Comparison of ENCODE assay signal across 31 cellular contexts in the genomic region with DNA sequence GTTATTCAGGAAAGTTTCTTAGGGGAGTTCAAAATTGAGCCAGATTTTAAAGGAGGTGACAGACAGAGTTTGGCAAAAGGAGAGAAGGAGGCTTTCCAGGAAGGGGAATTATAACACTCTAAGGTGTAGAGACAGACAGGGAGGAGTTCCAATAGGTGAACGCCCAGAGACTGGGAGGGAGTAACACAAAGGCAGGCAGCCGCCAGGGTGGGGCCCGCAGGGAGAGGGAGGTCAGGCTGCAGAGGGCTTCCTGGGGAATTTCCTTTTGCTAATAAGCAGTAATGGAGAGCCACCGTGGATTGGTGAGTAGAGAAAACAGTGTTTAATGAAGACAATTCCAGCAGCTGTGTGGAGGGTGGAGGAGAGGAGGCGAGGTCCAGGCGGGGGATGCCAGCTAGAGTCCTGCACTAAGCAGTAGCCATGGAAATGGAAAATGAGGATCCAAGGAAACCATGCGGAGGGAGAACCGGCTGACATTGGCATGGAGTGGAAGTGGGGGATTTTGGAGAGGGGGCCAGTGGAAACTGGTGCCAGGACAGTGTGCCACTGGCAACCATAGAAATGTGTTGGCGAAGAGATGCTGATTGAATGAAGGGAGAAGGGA. TPM values are rescaled to one million over a fixed set of nuclear protein-coding genes. Genes with fewer than 3 reads are reported as not detected.
DNase-seq lines count a peak whose midpoint lies in the region; ATAC-seq and TF ChIP-seq lines count a peak whose summit lies in the region.
"Had no signal": no experiment of that assay in that cellular context is flagged by ENCODE, and none has a peak within 500 bp of the region (broad histone marks: within the 10 kb centered on the region; RNA-seq: fewer than 3 reads in every experiment).

No MANE protein-coding gene starts in this region.

- DNase-seq in Ammon's horn (ENCODE audit: low spot score) (peak; percentile 75), H9 (peak; percentile 70), esophagus muscularis mucosa (ENCODE audit: extremely low spot score) (peak; percentile 78), mesendoderm (peak; percentile 35), T1000 (lab: John Stamatoyannopoulos, UW) (no peak), kidney glomerular epithelial cell (lab: John Stamatoyannopoulos, UW) (no peak)
- no peak for DNase-seq in stimulated activated naive B cell treated with anti-CD40 and anti-IgM and Interleukin-4, amounts not matched to agents 10 μg/mL and 1 μg/mL and 100 μg/mL, for 72 hours
- DNase-seq: activated CD4-positive, alpha-beta memory T cell treated with anti-CD3 and anti-CD28 coated beads for 36 hours; activated effector memory CD4-positive, alpha-beta T cell treated with Interleukin-2 at 50 U/mL for 16 hours; activated naive CD8-positive, alpha-beta T cell treated with anti-CD3 and anti-CD28 coated beads, Interleukin-2, amount 50 U/mL, for 24 hours; cerebellar nuclear complex; erythroblast; foreskin keratinocyte; HFFc6; mammary epithelial cell; NCI-H1105; NCI-H2029 treated with DMSO at 0.1 percent for 48 hours; NCI-H446; PC-9; SHP77 treated with DMSO at 0.1 percent for 48 hours; stimulated activated CD4-positive, alpha-beta T cell treated with anti-CD3 and anti-CD28 coated beads, Interleukin-4, amount 100 ng/mL, for 1 hour; stimulated activated naive CD4-positive, alpha-beta T cell had no signal

- no peak overlapping the region for H2BK12ac ChIP-seq in H9 (ENCODE audit: insufficient read length, low read depth, low read length)

- H3K4me1 Mint-ChIP-seq in H9, result peaks cover 32 to 34% of the 10 kb centered on the region in 2 experiments
- H3K4me1 Mint-ChIP-seq in stimulated activated naive B cell treated with anti-CD40 and anti-IgM and Interleukin-4, amounts not matched to agents 10 μg/mL and 1 μg/mL and 100 μg/mL, for 72 hours, result no peaks in the 10 kb centered on the region
- H3K4me1 Mint-ChIP-seq: activated naive CD8-positive, alpha-beta T cell treated with anti-CD3 and anti-CD28 coated beads, Interleukin-2, amount 50 U/mL, for 24 hours had no signal

- intact Hi-C loops in esophagus muscularis mucosa (cut with DNase I), result no loop called here

- no peak overlapping the region for H2BK15ac ChIP-seq in H9 (ENCODE audit: low read depth, low read length)
- no peak overlapping the region for H2BK15ac ChIP-seq in mesendoderm (replicated peaks; ENCODE audit: low read depth)

- no peaks in the 10 kb centered on the region for H3K27me3 ChIP-seq in H9 (ENCODE audit: insufficient read depth, low read length)
- peaks cover 0 to 20% (median 0%) of the 10 kb centered on the region in 4 donors for H3K27me3 ChIP-seq in esophagus muscularis mucosa
- H3K27me3 ChIP-seq in mesendoderm (ENCODE audit: insufficient read depth, low read length, poor library complexity), result no peaks in the 10 kb centered on the region
- H3K27me3 ChIP-seq: foreskin keratinocyte had no signal

- H3K4me3 ChIP-seq in esophagus muscularis mucosa, result no peak overlapping the region
- H3K4me3 ChIP-seq in mesendoderm (ENCODE audit: low read length), result no peak overlapping the region
- H3K4me3 ChIP-seq: hepatocyte, PC-9, smooth muscle cell, thoracic aorta had no signal

- no peak overlapping the region for H3K4me2 ChIP-seq in H9 (ENCODE audit: insufficient read depth, insufficient read length, low read length)
- H3K4me2 ChIP-seq in mesendoderm (ENCODE audit: low read length), result no peak overlapping the region
- H3K4me2 ChIP-seq: hepatocyte, PC-9, smooth muscle cell had no signal

- ATAC-seq in stimulated activated naive B cell treated with anti-CD40 and anti-IgM and Interleukin-4, amounts not matched to agents 10 μg/mL and 1 μg/mL and 100 μg/mL, for 72 hours (replicated peaks), result no peak
- no peak for ATAC-seq in GM21723 (IDR thresholded peaks at IDR 0.05; ENCODE audit: unreplicated experiment)
- ATAC-seq: activated CD4-positive, CD25-positive, alpha-beta regulatory T cell treated with anti-CD3 and anti-CD28 coated beads, Interleukin-2, amount 50 U/mL, for 24 hours; activated naive CD8-positive, alpha-beta T cell treated with anti-CD3 and anti-CD28 coated beads, Interleukin-2, amount 50 U/mL, for 24 hours; foreskin keratinocyte had no signal

- H3K9me3 ChIP-seq in H9 (ENCODE audit: control insufficient read depth, low read depth, low read length), result no peaks in the 10 kb centered on the region
- no peaks in the 10 kb centered on the region for H3K9me3 ChIP-seq in esophagus muscularis mucosa
- H3K9me3 ChIP-seq: thoracic aorta had no signal

- H3K18ac ChIP-seq in H9 (ENCODE audit: insufficient read length, low read depth, low read length) (no peak overlapping the region), mesendoderm (ENCODE audit: low read length) (no peak overlapping the region)

- H2AK5ac ChIP-seq in H9 (ENCODE audit: insufficient read length, low read length), result no peak overlapping the region
- H2AK5ac ChIP-seq in mesendoderm (ENCODE audit: low read length), result no peak overlapping the region

- no peaks in the 10 kb centered on the region for H4K20me1 ChIP-seq in H9 (ENCODE audit: control insufficient read depth, insufficient read depth, insufficient read length)

- no peak for TF ChIP-seq CTCF in H9 (conservative IDR thresholded peaks at IDR 0.05)
- TF ChIP-seq CTCF in esophagus muscularis mucosa (IDR thresholded peaks at IDR 0.05), result no peak

- H3K79me1 ChIP-seq in H9 (ENCODE audit: insufficient read depth, low read depth, low read length, poor library complexity, severe bottlenecking) (no peaks in the 10 kb centered on the region), mesendoderm (ENCODE audit: low read length) (no peaks in the 10 kb centered on the region)

- TF ChIP-seq EP300 in esophagus muscularis mucosa (IDR thresholded peaks at IDR 0.05), result no peak

- peak overlapping the region in 1 of 3 experiments; percentile 78; a peak in 2 of 7 replicates for H3K27ac Mint-ChIP-seq in H9
- no peak overlapping the region for H3K27ac Mint-ChIP-seq in stimulated activated naive B cell treated with anti-CD40 and anti-IgM and Interleukin-4, amounts not matched to agents 10 μg/mL and 1 μg/mL and 100 μg/mL, for 72 hours
- H3K27ac Mint-ChIP-seq: activated CD4-positive, alpha-beta memory T cell treated with anti-CD3 and anti-CD28 coated beads for 36 hours; activated naive CD8-positive, alpha-beta T cell treated with anti-CD3 and anti-CD28 coated beads, Interleukin-2, amount 50 U/mL, for 24 hours; HFFc6 had no signal

- H2AFZ ChIP-seq in H9 (ENCODE audit: low read length), result no peak overlapping the region
- H2AFZ ChIP-seq: hepatocyte, PC-9 had no signal

- no peak overlapping the region for H3K56ac ChIP-seq in H9 (ENCODE audit: insufficient read length, low read depth, low read length)
- H3K56ac ChIP-seq in mesendoderm (ENCODE audit: low read length), result no peak overlapping the region

- H3K9ac ChIP-seq in H9 (ENCODE audit: extremely low read depth, insufficient read length, low read length) (no peak overlapping the region), mesendoderm (ENCODE audit: low read length) (no peak overlapping the region)

- peaks cover 0 to 14% (median 0%) of the 10 kb centered on the region in 3 experiments; a peak in 2 of 7 replicates for H3K36me3 Mint-ChIP-seq in H9 (ENCODE audit: insufficient read depth in 1 of 3, low read depth in 3 of 3)
- no peaks in the 10 kb centered on the region for H3K36me3 Mint-ChIP-seq in stimulated activated naive B cell treated with anti-CD40 and anti-IgM and Interleukin-4, amounts not matched to agents 10 μg/mL and 1 μg/mL and 100 μg/mL, for 72 hours
- H3K36me3 Mint-ChIP-seq: activated CD4-positive, alpha-beta memory T cell treated with anti-CD3 and anti-CD28 coated beads for 36 hours had no signal

- H3K4me3 Mint-ChIP-seq in H9, result peak overlapping the region in 1 of 2 experiments; percentile 21; a peak in 1 of 5 replicates
- H3K4me3 Mint-ChIP-seq in stimulated activated naive B cell treated with anti-CD40 and anti-IgM and Interleukin-4, amounts not matched to agents 10 μg/mL and 1 μg/mL and 100 μg/mL, for 72 hours, result no peak overlapping the region
- H3K4me3 Mint-ChIP-seq: activated CD4-positive, alpha-beta memory T cell treated with anti-CD3 and anti-CD28 coated beads for 36 hours; activated naive CD8-positive, alpha-beta T cell treated with anti-CD3 and anti-CD28 coated beads, Interleukin-2, amount 50 U/mL, for 24 hours; HFFc6; IgD-negative memory B cell had no signal

- peaks cover 0 to 3% of the 10 kb centered on the region in 2 experiments; a peak in 3 of 5 replicates for H3K9me3 Mint-ChIP-seq in H9
- no peaks in the 10 kb centered on the region for H3K9me3 Mint-ChIP-seq in stimulated activated naive B cell treated with anti-CD40 and anti-IgM and Interleukin-4, amounts not matched to agents 10 μg/mL and 1 μg/mL and 100 μg/mL, for 72 hours
- H3K9me3 Mint-ChIP-seq: activated CD4-positive, alpha-beta memory T cell treated with anti-CD3 and anti-CD28 coated beads for 36 hours; activated naive CD8-positive, alpha-beta T cell treated with anti-CD3 and anti-CD28 coated beads, Interleukin-2, amount 50 U/mL, for 24 hours; IgD-negative memory B cell had no signal

- no peak overlapping the region for H3K14ac ChIP-seq in H9 (ENCODE audit: insufficient read depth, low read length)

- H4K91ac ChIP-seq in H9 (ENCODE audit: insufficient read length, low read depth, low read length), result no peak overlapping the region

- H2BK20ac ChIP-seq in H9 (ENCODE audit: low read depth, low read length, poor library complexity, severe bottlenecking), result no peak overlapping the region

- H3K4ac ChIP-seq in H9 (ENCODE audit: low read depth, low read length) (no peak overlapping the region), mesendoderm (ENCODE audit: low read depth, low read length) (no peak overlapping the region)

- no peak overlapping the region for H2BK5ac ChIP-seq in H9 (ENCODE audit: insufficient read length, low read length)
- H2BK5ac ChIP-seq in mesendoderm (ENCODE audit: low read length), result no peak overlapping the region

- H3K27ac ChIP-seq in H9 (ENCODE audit: insufficient read length, low read depth, low read length) (no peak overlapping the region), esophagus muscularis mucosa (replicated peaks in 1 of 4) (no peak overlapping the region), mesendoderm (ENCODE audit: low read depth, low read length) (no peak overlapping the region)
- H3K27ac ChIP-seq: C4-2B, foreskin keratinocyte, hepatocyte, PC-9, thoracic aorta had no signal

- no peak overlapping the region for H2BK120ac ChIP-seq in H9 (ENCODE audit: low read depth, low read length, poor library complexity, severe bottlenecking)
- H2BK120ac ChIP-seq in mesendoderm (ENCODE audit: low read depth, low read length), result no peak overlapping the region

- no CpG with 5 or more reads among the region's 9 CpGs for WGBS in H9 (ENCODE audit: extremely low coverage, insufficient read length, low lambda C conversion rate)
- 68% methylated on average over 9 of the region's 9 CpGs for WGBS in esophagus muscularis mucosa
- WGBS in mesendoderm (ENCODE audit: extremely low coverage, insufficient coverage, low lambda C conversion rate), result no CpG with 5 or more reads among the region's 9 CpGs

- no peaks in the 10 kb centered on the region for H3K23me2 ChIP-seq in H9 (ENCODE audit: insufficient read length, low read depth, low read length, poor library complexity, severe bottlenecking)

- no peak overlapping the region for H3T11ph ChIP-seq in H9 (ENCODE audit: low read length)

- no peaks in the 10 kb centered on the region for H3K36me3 ChIP-seq in esophagus muscularis mucosa
- no peaks in the 10 kb centered on the region for H3K36me3 ChIP-seq in mesendoderm (ENCODE audit: control insufficient read depth, insufficient read depth, low read length)
- H3K36me3 ChIP-seq: thoracic aorta had no signal

- H3K79me2 ChIP-seq in H9 (ENCODE audit: insufficient read depth, low read length) (no peaks in the 10 kb centered on the region), mesendoderm (ENCODE audit: control insufficient read depth, insufficient read depth, low read length) (no peaks in the 10 kb centered on the region)
- H3K79me2 ChIP-seq: hepatocyte had no signal

- H4K5ac ChIP-seq in H9 (ENCODE audit: insufficient read length, low read depth, low read length), result no peak overlapping the region
- no peak overlapping the region for H4K5ac ChIP-seq in mesendoderm (ENCODE audit: low read length)

- TF ChIP-seq POLR2A in esophagus muscularis mucosa (IDR thresholded peaks at IDR 0.05; ENCODE audit: low read depth), result no peak

- H4K8ac ChIP-seq in H9 (replicated peaks; ENCODE audit: insufficient read length, low read depth, low read length) (no peak overlapping the region), mesendoderm (ENCODE audit: low read depth, low read length) (no peak overlapping the region)

- H3K27me3 Mint-ChIP-seq in H9 (ENCODE audit: low read depth), result peaks cover 19% of the 10 kb centered on the region
- H3K27me3 Mint-ChIP-seq in stimulated activated naive B cell treated with anti-CD40 and anti-IgM and Interleukin-4, amounts not matched to agents 10 μg/mL and 1 μg/mL and 100 μg/mL, for 72 hours, result peaks cover 44 to 51% of the 10 kb centered on the region in 2 donors

- H3K23ac ChIP-seq in H9 (ENCODE audit: insufficient read length, low read depth, low read length) (no peak overlapping the region), mesendoderm (ENCODE audit: low read length) (peak overlapping the region; percentile 30)

- peaks cover 12% of the 10 kb centered on the region for H3K4me1 ChIP-seq in H9 (ENCODE audit: insufficient read depth, low read length)
- H3K4me1 ChIP-seq in esophagus muscularis mucosa, result no peaks in the 10 kb centered on the region
- no peaks in the 10 kb centered on the region for H3K4me1 ChIP-seq in mesendoderm (ENCODE audit: control insufficient read depth, low read depth, low read length)
- H3K4me1 ChIP-seq: foreskin keratinocyte had no signal

RNA-seq across cellular contexts. Expression of a gene that starts 22.2 kb away (rescaled TPM):
- total RNA-seq in H9 (2021), result 0.02 and 0.13 TPM in 2 replicates
- under 1 TPM; under 0.01 to 0.42 (median 0.03) TPM for total RNA-seq in esophagus muscularis mucosa
- 0.94 TPM for polyA plus RNA-seq in mesendoderm (2013, experiment 1 of 2)
- 0.80 TPM for polyA plus RNA-seq in mesendoderm (2013, experiment 2 of 2)
- total RNA-seq: activated CD4-positive, alpha-beta memory T cell treated with anti-CD3 and anti-CD28 coated beads for 36 hours; foreskin keratinocyte; HFFc6; osteoblast; PC-9; smooth muscle cell; thoracic aorta had no signal
- polyA plus RNA-seq: AG04450, foreskin keratinocyte, IgD-negative memory B cell, mammary epithelial cell, smooth muscle cell had no signal

Comparison
In these comparisons a context has a peak if more than half of its experiments do, and no peak if none do; other contexts are left out.
1. DNase-seq: peak in Ammon's horn (single experiment), H9 (single experiment), esophagus muscularis mucosa (single experiment) and mesendoderm (single experiment); none in T1000 (single experiment), stimulated activated naive B cell treated with anti-CD40 and anti-IgM and Interleukin-4, amounts not matched to agents 10 μg/mL and 1 μg/mL and 100 μg/mL, for 72 hours (single experiment) and kidney glomerular epithelial cell (single experiment).